19 cellular contexts compared by ENCODE assay signal in the genomic region with DNA sequence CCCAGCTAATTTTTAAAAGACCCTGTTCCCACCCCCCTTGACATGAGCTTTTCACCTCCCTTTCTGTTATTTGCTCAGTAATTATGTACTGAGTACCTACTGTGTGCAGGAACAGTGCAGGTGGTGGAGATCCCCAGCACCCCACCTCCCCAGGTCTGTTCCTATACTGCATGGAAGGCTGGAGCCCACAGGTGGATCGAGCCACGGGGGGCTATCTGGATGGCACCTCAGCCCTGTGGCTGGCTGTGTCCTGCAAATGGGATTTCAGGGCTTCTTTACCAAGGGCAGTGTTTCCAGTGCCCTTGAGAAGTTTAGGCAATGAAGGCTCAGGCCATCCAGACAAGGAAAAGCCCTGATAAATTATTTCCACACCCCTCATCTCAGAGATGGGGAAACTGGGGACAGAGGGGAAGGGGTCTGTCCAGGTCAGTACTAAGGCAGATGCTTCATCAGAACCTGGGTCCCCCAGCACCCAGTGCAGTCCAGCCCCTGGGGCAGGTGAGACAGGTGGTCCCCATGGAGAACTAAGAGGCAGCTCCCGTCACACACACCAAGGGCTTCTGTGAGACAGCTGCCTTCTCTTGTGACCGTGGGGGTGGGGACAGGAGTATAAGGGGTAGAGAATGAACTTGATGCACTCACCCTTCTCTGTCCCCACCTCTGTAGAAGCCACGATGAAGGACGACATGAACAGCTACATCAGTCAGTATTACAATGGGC.
"Had no signal": no experiment of that assay in that cellular context is flagged by ENCODE, and none has a peak within 500 bp of the region (broad histone marks: within the 10 kb centered on the region; RNA-seq: fewer than 3 reads in every experiment).

No MANE protein-coding gene starts in this region.

- DNase-seq: activated CD8-positive, alpha-beta memory T cell treated with anti-CD3 and anti-CD28 coated beads for 24 hours; activated CD8-positive, alpha-beta memory T cell treated with anti-CD3 and anti-CD28 coated beads, Interleukin-2, amount 50 U/mL, for 4 hours; activated gamma-delta T cell; activated T-cell treated with anti-CD3 and anti-CD28 coated beads, Interleukin-2, amount 50 U/mL, for 4 hours; anterior cingulate cortex; body of pancreas; lower lobe of right lung; midbrain; natural killer cell; psoas muscle; stimulated activated CD4-positive, alpha-beta T cell treated with anti-CD3 and anti-CD28 coated beads, Interleukin-12 subunit alpha, Interleukin-12 subunit beta, amount 100 ng/mL, for 4 hours; stimulated activated naive CD8-positive, alpha-beta T cell treated with anti-CD3 and anti-CD28 coated beads, Interleukin-15, amount 100 ng/mL, for 72 hours; trophoblast cell had no signal

- H3K4me3 Mint-ChIP-seq: activated naive CD4-positive, alpha-beta T cell treated with anti-CD3 and anti-CD28 coated beads, Interleukin-2, amount 50 U/mL, for 24 hours; activated T-cell treated with anti-CD3 and anti-CD28 coated beads, Interleukin-2, amount 50 U/mL, for 4 hours; natural killer cell; stimulated activated effector memory CD8-positive, alpha-beta T cell treated with anti-CD3 and anti-CD28 coated beads, Interleukin-12 subunit alpha, Interleukin-12 subunit beta, amount 100 ng/mL, for 72 hours; stimulated activated naive CD8-positive, alpha-beta T cell treated with anti-CD3 and anti-CD28 coated beads, Interleukin-15, amount 100 ng/mL, for 72 hours had no signal

- ATAC-seq: activated CD4-positive, CD25-positive, alpha-beta regulatory T cell treated with anti-CD3 and anti-CD28 coated beads, Interleukin-2, amount 50 U/mL, for 24 hours; activated T-cell treated with anti-CD3 and anti-CD28 coated beads, Interleukin-2, amount 50 U/mL, for 4 hours; body of pancreas; heart left ventricle; lower lobe of right lung; natural killer cell; psoas muscle; stimulated activated effector memory CD8-positive, alpha-beta T cell treated with anti-CD3 and anti-CD28 coated beads, Interleukin-12 subunit alpha, Interleukin-12 subunit beta, amount 100 ng/mL, for 72 hours; stimulated activated naive CD8-positive, alpha-beta T cell treated with anti-CD3 and anti-CD28 coated beads, Interleukin-15, amount 100 ng/mL, for 72 hours had no signal

- H3K36me3 ChIP-seq: right atrium auricular region, vagina had no signal

- H3K27ac Mint-ChIP-seq: activated naive CD4-positive, alpha-beta T cell treated with anti-CD3 and anti-CD28 coated beads, Interleukin-2, amount 50 U/mL, for 24 hours; stimulated activated effector memory CD8-positive, alpha-beta T cell treated with anti-CD3 and anti-CD28 coated beads, Interleukin-12 subunit alpha, Interleukin-12 subunit beta, amount 100 ng/mL, for 72 hours had no signal

- H3K9me3 Mint-ChIP-seq: activated naive CD4-positive, alpha-beta T cell treated with anti-CD3 and anti-CD28 coated beads, Interleukin-2, amount 50 U/mL, for 24 hours; activated T-cell treated with anti-CD3 and anti-CD28 coated beads, Interleukin-2, amount 50 U/mL, for 4 hours; natural killer cell; stimulated activated effector memory CD8-positive, alpha-beta T cell treated with anti-CD3 and anti-CD28 coated beads, Interleukin-12 subunit alpha, Interleukin-12 subunit beta, amount 100 ng/mL, for 72 hours; stimulated activated naive CD8-positive, alpha-beta T cell treated with anti-CD3 and anti-CD28 coated beads, Interleukin-15, amount 100 ng/mL, for 72 hours had no signal

- H3K27ac ChIP-seq: body of pancreas, heart left ventricle, lower lobe of right lung, psoas muscle, right atrium auricular region, vagina had no signal

- H3K4me1 Mint-ChIP-seq: activated naive CD4-positive, alpha-beta T cell treated with anti-CD3 and anti-CD28 coated beads, Interleukin-2, amount 50 U/mL, for 24 hours; stimulated activated naive CD8-positive, alpha-beta T cell treated with anti-CD3 and anti-CD28 coated beads, Interleukin-15, amount 100 ng/mL, for 72 hours had no signal

- H3K36me3 Mint-ChIP-seq: activated naive CD4-positive, alpha-beta T cell treated with anti-CD3 and anti-CD28 coated beads, Interleukin-2, amount 50 U/mL, for 24 hours; natural killer cell had no signal

- H3K9me3 ChIP-seq: body of pancreas, heart left ventricle, lower lobe of right lung, psoas muscle, right atrium auricular region, vagina had no signal

- H3K27me3 Mint-ChIP-seq: activated naive CD4-positive, alpha-beta T cell treated with anti-CD3 and anti-CD28 coated beads, Interleukin-2, amount 50 U/mL, for 24 hours; stimulated activated naive CD8-positive, alpha-beta T cell treated with anti-CD3 and anti-CD28 coated beads, Interleukin-15, amount 100 ng/mL, for 72 hours had no signal

- H3K4me3 ChIP-seq: body of pancreas, heart left ventricle, lower lobe of right lung, psoas muscle, right atrium auricular region, vagina had no signal

- H3K27me3 ChIP-seq: body of pancreas, heart left ventricle, right atrium auricular region, vagina had no signal
